In genomic region chr10:60989400-60989876, GRCh38 we compare ENCODE assay signal across 11 cellular contexts. TPM values are rescaled to one million over a fixed set of nuclear protein-coding genes. Genes with fewer than 3 reads are reported as not detected.
DNase-seq lines count a peak whose midpoint lies in the region; ATAC-seq, FAIRE-seq and TF ChIP-seq lines count a peak whose summit lies in the region.
"Had no signal": no experiment of that assay in that cellular context is flagged by ENCODE, and none has a peak within 500 bp of the region (broad histone marks: within the 10 kb centered on the region; RNA-seq: fewer than 3 reads in every experiment).

No MANE protein-coding gene starts in this region.

- FAIRE-seq in HepG2 (lab: Jason Lieb, UNC): no peak

- CTCF ChIA-PET in HepG2 (lab: Yijun Ruan, JAX; ENCODE audit: low intra/inter-chr PET ratio, low total read pairs): no interaction called here
- CTCF ChIA-PET in activated CD8-positive, alpha-beta memory T cell treated with anti-CD3 and anti-CD28 coated beads, Interleukin-2, amount 10 ng/mL, durations not matched to agents 7 days and 5 days (lab: Charles Lee): no interaction called here

- WGBS in HepG2 (ENCODE audit: low lambda C conversion rate): 88% methylated on average over 4 of the region's 4 CpGs

- H3K27me3 Mint-ChIP-seq in activated CD8-positive, alpha-beta memory T cell treated with anti-CD3 and anti-CD28 coated beads, Interleukin-2, amount 10 ng/mL, durations not matched to agents 7 days and 5 days: no peaks in the 10 kb centered on the region

- no TSS peak for BruUV-seq in HepG2 (replicated peaks; lab: Mats Ljungman, UMichigan)

- H3K9me3 ChIP-seq in HepG2 (ENCODE audit: low read length): peaks cover 13% of the 10 kb centered on the region
- no peaks in the 10 kb centered on the region for H3K9me3 ChIP-seq in breast epithelium

- no peak overlapping the region for H3K4me3 Mint-ChIP-seq in activated CD8-positive, alpha-beta memory T cell treated with anti-CD3 and anti-CD28 coated beads, Interleukin-2, amount 10 ng/mL, durations not matched to agents 7 days and 5 days

- peaks cover 0 to 2% of the 10 kb centered on the region in 2 experiments; a peak in 2 of 5 replicates for H3K36me3 ChIP-seq in HepG2 (replicated peaks in 1 of 2; ENCODE audit: control insufficient read depth in 1 of 2, insufficient read depth in 2 of 2, low read length in 2 of 2)
- H3K36me3 ChIP-seq in breast epithelium: no peaks in the 10 kb centered on the region

- no peak for TF ChIP-seq RAD21 in HepG2 (CRISPR knock-in tag; IDR thresholded peaks at IDR 0.05)

- in situ Hi-C loops in HepG2 (cut with HindIII; ENCODE audit: extremely low pct_ligation_motif_present, low pct_unique_long_range_greater_than_20kb): no loop called here

- no peaks in the 10 kb centered on the region for H4K20me1 ChIP-seq in HepG2 (ENCODE audit: insufficient read depth, low read length)

- peaks cover 61% of the 10 kb centered on the region for H3K79me2 ChIP-seq in HepG2 (ENCODE audit: insufficient read depth, low read length)

- H3K4me1 ChIP-seq in HepG2 (ENCODE audit: insufficient read depth, low read length) (peaks cover 21% of the 10 kb centered on the region), breast epithelium (no peaks in the 10 kb centered on the region)

- H3K4me3 ChIP-seq in HepG2 (replicated peaks in 1 of 3; ENCODE audit: insufficient read depth in 1 of 3, low read depth in 2 of 3, low read length in 3 of 3) (no peak overlapping the region), breast epithelium (no peak overlapping the region)

- H3K36me3 Mint-ChIP-seq in activated CD8-positive, alpha-beta memory T cell treated with anti-CD3 and anti-CD28 coated beads, Interleukin-2, amount 10 ng/mL, durations not matched to agents 7 days and 5 days: no peaks in the 10 kb centered on the region

- H3K4me2 ChIP-seq in HepG2 (ENCODE audit: low read depth, low read length): no peak overlapping the region

- intact Hi-C loops in HepG2 (cut with micrococcal nuclease; ENCODE audit: unreplicated experiment) (no loop called here), breast epithelium (cut with DNase I; ENCODE audit: low total_unique reads) (no loop called here)

- H3K9me3 Mint-ChIP-seq in activated CD8-positive, alpha-beta memory T cell treated with anti-CD3 and anti-CD28 coated beads, Interleukin-2, amount 10 ng/mL, durations not matched to agents 7 days and 5 days (ENCODE audit: low read depth): no peaks in the 10 kb centered on the region

- TF ChIP-seq POLR2A in GM18505 (IDR thresholded peaks at IDR 0.05; ENCODE audit: borderline replicate concordance, extremely low read depth, insufficient read depth, insufficient read length): no peak
- no peak for TF ChIP-seq POLR2A in HepG2 (IDR thresholded peaks at IDR 0.05; ENCODE audit: insufficient read depth in 1 of 2, low read depth in 2 of 2, low read length in 2 of 2)
- TF ChIP-seq POLR2A in breast epithelium (IDR thresholded peaks at IDR 0.05): no peak

- no peaks in the 10 kb centered on the region for H3K27me3 ChIP-seq in HepG2 (ENCODE audit: control insufficient read depth in 1 of 2, insufficient read depth in 2 of 2, low read length in 2 of 2)
- no peaks in the 10 kb centered on the region for H3K27me3 ChIP-seq in breast epithelium

- H3K9ac ChIP-seq in HepG2 (ENCODE audit: insufficient read depth, low read depth, low read length): no peak overlapping the region

- POLR2A ChIA-PET in HepG2 (lab: Yijun Ruan, JAX): no interaction called here

- no peaks in the 10 kb centered on the region for H3K4me1 Mint-ChIP-seq in activated CD8-positive, alpha-beta memory T cell treated with anti-CD3 and anti-CD28 coated beads, Interleukin-2, amount 10 ng/mL, durations not matched to agents 7 days and 5 days

- no peak for TF ChIP-seq CTCF in HepG2 (CRISPR knock-in tag; IDR thresholded peaks at IDR 0.05)
- TF ChIP-seq CTCF in breast epithelium (IDR thresholded peaks at IDR 0.05): no peak

- peak; percentile 94 for ATAC-seq in GM18505 (IDR thresholded peaks at IDR 0.05; ENCODE audit: unreplicated experiment)
- ATAC-seq in GM21786 (IDR thresholded peaks at IDR 0.05; ENCODE audit: unreplicated experiment): peak; percentile 75
- no peak for ATAC-seq in HepG2
- no peak for ATAC-seq in activated CD8-positive, alpha-beta memory T cell treated with anti-CD3 and anti-CD28 coated beads, Interleukin-2, amount 10 ng/mL, durations not matched to agents 7 days and 5 days

- DNase-seq in NAMALWA (ENCODE audit: low spot score) (peak; percentile 46), HepG2 (ENCODE audit: low spot score) (peak; percentile 33), NOMO-1 treated with DMSO at 0.1 percent for 48 hours (lab: John Stamatoyannopoulos, UW; ENCODE audit: unreplicated experiment) (no peak), breast epithelium (ENCODE audit: low spot score in 2 of 2) (no peak), hypothalamus (lab: John Stamatoyannopoulos, UW) (no peak)
- DNase-seq in activated CD8-positive, alpha-beta memory T cell treated with anti-CD3 and anti-CD28 coated beads, Interleukin-2, amount 10 ng/mL, durations not matched to agents 7 days and 5 days: no peak
- DNase-seq: activated CD4-positive, alpha-beta T cell treated with anti-CD3 and anti-CD28 coated beads, Interleukin-2, amount 50 U/mL, for 4 hours; midbrain; NCI-H1694 treated with DMSO at 0.1 percent for 48 hours had no signal

- H2AFZ ChIP-seq in HepG2 (ENCODE audit: low read length): no peak overlapping the region

- H3K27ac ChIP-seq in HepG2 (ENCODE audit: extremely low read length, insufficient read depth, low read length) (no peak overlapping the region), breast epithelium (no peak overlapping the region)

- TF ChIP-seq EP300 in HepG2 (IDR thresholded peaks at IDR 0.05; ENCODE audit: low read depth in 2 of 2, low read length in 2 of 2) (no peak), HepG2 (CRISPR knock-in tag; IDR thresholded peaks at IDR 0.05; ENCODE audit: borderline replicate concordance) (no peak)

- no peak overlapping the region for H3K27ac Mint-ChIP-seq in activated CD8-positive, alpha-beta memory T cell treated with anti-CD3 and anti-CD28 coated beads, Interleukin-2, amount 10 ng/mL, durations not matched to agents 7 days and 5 days

TF ChIP-seq in HepG2, 621 proteins besides CTCF, POLR2A, EP300 and RAD21 (continues in another document):
- TF ChIP-seq ZNF280D (CRISPR knock-in tag; IDR thresholded peaks at IDR 0.05): 0 out of 2 replicates have a peak, but pooled peaks have one; percentile 67
- no peak for TF ChIP-seq ZFP41 (CRISPR knock-in tag; IDR thresholded peaks at IDR 0.05; ENCODE audit: borderline replicate concordance)
- TF ChIP-seq ZNF550 (CRISPR knock-in tag; IDR thresholded peaks at IDR 0.05; ENCODE audit: borderline replicate concordance): peak; percentile 100

RNA-seq across cellular contexts. Expression of gene RHOBTB1, which starts 45.5 kb away (rescaled TPM):
- total RNA-seq in HepG2 (2016; rRNA removed; fragmentation: Illumina TruSeq; extraction: Trizol) (59.5 and 80.6 TPM in 2 replicates), breast epithelium (10 to 100 TPM; 11.4 to 14.6 (median 13.4) TPM)
- 7.7 and 10.8 TPM in 2 replicates for total RNA-seq in HepG2 (2016; cell fraction: cytosol; rRNA removed; fragmentation: Illumina TruSeq; extraction: Trizol; ENCODE audit: low read depth)
- total RNA-seq in HepG2 (2016; cell fraction: insoluble cytoplasmic fraction; rRNA removed; fragmentation: Illumina TruSeq; extraction: Trizol): 59.9 and 79.4 TPM in 2 replicates
- 31.0 and 34.2 TPM in 2 replicates for total RNA-seq in HepG2 (2016; cell fraction: membrane; rRNA removed; fragmentation: Illumina TruSeq; extraction: Trizol)
- total RNA-seq in HepG2 (2016; cell fraction: nucleus; rRNA removed; fragmentation: Illumina TruSeq; extraction: Trizol): 53.4 and 63.5 TPM in 2 replicates
- polyA plus RNA-seq in HepG2 (2011; rRNA removed): 13.0 and 18.8 TPM in 2 replicates
- 11.3 and 11.5 TPM in 2 replicates for polyA plus RNA-seq in HepG2 (2011; cell fraction: cytosol; rRNA removed)
- polyA plus RNA-seq in HepG2 (2011; cell fraction: nucleus; rRNA removed): 27.3 and 37.7 TPM in 2 replicates
- 10.7 and 10.9 TPM in 2 replicates for polyA plus RNA-seq in HepG2 (2012)
- polyA plus RNA-seq in HepG2 (2016; cell fraction: cytosol; fragmentation: Illumina TruSeq; extraction: Trizol; ENCODE audit: low read depth): 4.3 and 4.9 TPM in 2 replicates
- polyA plus RNA-seq in HepG2 (2016; cell fraction: insoluble cytoplasmic fraction; fragmentation: Illumina TruSeq; extraction: Trizol; ENCODE audit: low read depth): 57.8 and 61.6 TPM in 2 replicates
- polyA plus RNA-seq in HepG2 (2016; cell fraction: membrane; fragmentation: Illumina TruSeq; extraction: Trizol; ENCODE audit: low read depth): 14.8 and 14.9 TPM in 2 replicates
- 58.3 and 64.1 TPM in 2 replicates for polyA plus RNA-seq in HepG2 (2016; cell fraction: nucleus; fragmentation: Illumina TruSeq; extraction: Trizol; ENCODE audit: insufficient read depth, low read depth)
- polyA minus RNA-seq in HepG2 (2011; rRNA and poly(A)+ RNA removed; ENCODE audit: low replicate concordance): 19.3 and 21.6 TPM in 2 replicates
- polyA minus RNA-seq in HepG2 (2011; cell fraction: cytosol; rRNA and poly(A)+ RNA removed): 8.8 and 15.0 TPM in 2 replicates
- 37.7 and 46.2 TPM in 2 replicates for polyA minus RNA-seq in HepG2 (2011; cell fraction: nucleus; rRNA and poly(A)+ RNA removed)
- under 1 TPM in 1 of 2 experiments, not detected in 1; 0.07 TPM for total RNA-seq in activated CD8-positive, alpha-beta memory T cell treated with anti-CD3 and anti-CD28 coated beads, Interleukin-2, amount 10 ng/mL, durations not matched to agents 7 days and 5 days

Comparison
In these comparisons a context has a peak if more than half of its experiments do, and no peak if none do; other contexts are left out.
1. ATAC-seq: peak in GM18505 (single experiment) and GM21786 (single experiment); none in HepG2 (single experiment) and activated CD8-positive, alpha-beta memory T cell treated with anti-CD3 and anti-CD28 coated beads, Interleukin-2, amount 10 ng/mL, durations not matched to agents 7 days and 5 days (single experiment).
2. DNase-seq: peak in NAMALWA (single experiment) and HepG2 (single experiment); none in NOMO-1 treated with DMSO at 0.1 percent for 48 hours (single experiment), breast epithelium (0 of 2), activated CD8-positive, alpha-beta memory T cell treated with anti-CD3 and anti-CD28 coated beads, Interleukin-2, amount 10 ng/mL, durations not matched to agents 7 days and 5 days (single experiment) and hypothalamus (0 of 51).
3. RNA of gene RHOBTB1, which starts 45.5 kb away (total RNA-seq): 7.7 to 80.6 TPM in HepG2 and 11.4 to 14.6 TPM in breast epithelium; 0.07 TPM in activated CD8-positive, alpha-beta memory T cell treated with anti-CD3 and anti-CD28 coated beads, Interleukin-2, amount 10 ng/mL, durations not matched to agents 7 days and 5 days; every median in the first group is over 4 times any median in the second.